ENCODE assay signal across 14 cellular contexts in genomic region chr20:48793776-48794175, GRCh38. TPM values are rescaled to one million over a fixed set of nuclear protein-coding genes. Genes with fewer than 3 reads are reported as not detected.
DNase-seq lines count a peak whose midpoint lies in the region; ATAC-seq and TF ChIP-seq lines count a peak whose summit lies in the region.
"Had no signal": no experiment of that assay in that cellular context is flagged by ENCODE, and none has a peak within 500 bp of the region (broad histone marks: within the 10 kb centered on the region; RNA-seq: fewer than 3 reads in every experiment).

No MANE protein-coding gene starts in this region.

- peaks cover 11% of the 10 kb centered on the region for H3K4me1 ChIP-seq in endodermal cell (ENCODE audit: control insufficient read depth, insufficient read depth, low read length)
- H3K4me1 ChIP-seq in neuronal stem cell (ENCODE audit: control insufficient read depth in 2 of 2, insufficient read depth in 1 of 2, low read depth in 1 of 2, low read length in 2 of 2) = peaks cover 34 to 66% of the 10 kb centered on the region in 2 donors
- H3K4me1 ChIP-seq in gastrocnemius medialis = peaks cover 7 to 8% of the 10 kb centered on the region in 2 donors

- no peaks in the 10 kb centered on the region for H3K27me3 ChIP-seq in CD4-positive, alpha-beta T cell (ENCODE audit: control insufficient read depth, insufficient read depth, low read length)
- H3K27me3 ChIP-seq in endodermal cell (ENCODE audit: control insufficient read depth, insufficient read depth, low read length, poor library complexity, severe bottlenecking) = no peaks in the 10 kb centered on the region
- no peaks in the 10 kb centered on the region for H3K27me3 ChIP-seq in neuronal stem cell (ENCODE audit: control insufficient read depth in 3 of 3, insufficient read depth in 3 of 3, low read depth in 1 of 3, low read length in 3 of 3)
- no peaks in the 10 kb centered on the region for H3K27me3 ChIP-seq in gastrocnemius medialis
- H3K27me3 ChIP-seq: body of pancreas, testis had no signal

- POLR2A ChIA-PET in CD4-positive, alpha-beta T cell (lab: Charles Lee) = no interaction called here

- no peak overlapping the region for H3K27ac ChIP-seq in CD4-positive, alpha-beta T cell (ENCODE audit: low read depth, low read length)
- peak overlapping the region; percentile 98 for H3K27ac ChIP-seq in endodermal cell (ENCODE audit: low read depth, low read length)
- peak overlapping the region; percentile 78 for H3K27ac ChIP-seq in neuronal stem cell (replicated peaks; ENCODE audit: low read length)
- H3K27ac ChIP-seq in gastrocnemius medialis = no peak overlapping the region
- H3K27ac ChIP-seq: body of pancreas, esophagus squamous epithelium, testis had no signal

- H3K18ac ChIP-seq in neuronal stem cell (ENCODE audit: low read length) = peak overlapping the region; percentile 93

- no peak overlapping the region for H3K4me2 ChIP-seq in neuronal stem cell (ENCODE audit: insufficient read depth, low read length, poor library complexity, severe bottlenecking)

- peaks cover 52% of the 10 kb centered on the region for H3K4me1 Mint-ChIP-seq in CD4-positive, alpha-beta T cell (ENCODE audit: low read depth)
- H3K4me1 Mint-ChIP-seq in T-helper 17 cell = peaks cover 63% of the 10 kb centered on the region
- peaks cover 42% of the 10 kb centered on the region for H3K4me1 Mint-ChIP-seq in endodermal cell

- H2BK12ac ChIP-seq in neuronal stem cell (ENCODE audit: low read length) = no peak overlapping the region

- no peaks in the 10 kb centered on the region for H3K9me3 ChIP-seq in CD4-positive, alpha-beta T cell (ENCODE audit: control insufficient read depth, low read length)
- H3K9me3 ChIP-seq in T-helper 17 cell (ENCODE audit: control insufficient read depth, low read length, poor library complexity, severe bottlenecking) (no peaks in the 10 kb centered on the region), endodermal cell (ENCODE audit: control insufficient read depth, low read length) (no peaks in the 10 kb centered on the region), neuronal stem cell (replicated peaks in 1 of 2; ENCODE audit: control insufficient read depth in 2 of 2, insufficient read depth in 1 of 2, low read depth in 1 of 2, low read length in 2 of 2) (no peaks in the 10 kb centered on the region), gastrocnemius medialis (no peaks in the 10 kb centered on the region)
- H3K9me3 ChIP-seq: body of pancreas, esophagus squamous epithelium, testis had no signal

- H3K9ac ChIP-seq in endodermal cell (ENCODE audit: extremely low read depth, low read length, poor library complexity, severe bottlenecking) = no peak overlapping the region
- no peak overlapping the region for H3K9ac ChIP-seq in neuronal stem cell (ENCODE audit: low read depth, low read length, poor library complexity)

- WGBS in endodermal cell (ENCODE audit: insufficient coverage in 1 of 2, insufficient read length in 1 of 2), 2 experiments = 80 to 86% methylated on average over 3 of the region's 3 CpGs
- WGBS in neuronal stem cell (ENCODE audit: extremely low coverage in 2 of 2, insufficient read length in 2 of 2, insufficient replicate concordance in 1 of 2), 2 donors = no CpG with 5 or more reads among the region's 3 CpGs

- no peak overlapping the region for H3K4me3 Mint-ChIP-seq in CD4-positive, alpha-beta T cell
- H3K4me3 Mint-ChIP-seq in T-helper 17 cell (peak overlapping the region; percentile 80), endodermal cell (no peak overlapping the region)

- H3K4me3 ChIP-seq in endodermal cell (ENCODE audit: low read length) (no peak overlapping the region), neuronal stem cell (ENCODE audit: low read length in 2 of 2) (no peak overlapping the region), gastrocnemius medialis (no peak overlapping the region)
- H3K4me3 ChIP-seq: body of pancreas, esophagus squamous epithelium, lung, testis had no signal

- H2BK5ac ChIP-seq in neuronal stem cell (ENCODE audit: low read length) = no peak overlapping the region

- H3K9me3 Mint-ChIP-seq in CD4-positive, alpha-beta T cell = no peaks in the 10 kb centered on the region
- H3K9me3 Mint-ChIP-seq in endodermal cell = no peaks in the 10 kb centered on the region

- H3K27ac Mint-ChIP-seq in CD4-positive, alpha-beta T cell = peak overlapping the region; percentile 13
- H3K27ac Mint-ChIP-seq in T-helper 17 cell = peak overlapping the region; percentile 97
- H3K27ac Mint-ChIP-seq in endodermal cell = peak overlapping the region; percentile 53

- peak overlapping the region; percentile 33 for H2BK15ac ChIP-seq in neuronal stem cell (ENCODE audit: low read length)

- H3K36me3 Mint-ChIP-seq in CD4-positive, alpha-beta T cell (ENCODE audit: low read depth) = peaks cover 4% of the 10 kb centered on the region
- H3K36me3 Mint-ChIP-seq in T-helper 17 cell (ENCODE audit: low read depth) (no peaks in the 10 kb centered on the region), endodermal cell (ENCODE audit: low read depth) (no peaks in the 10 kb centered on the region)

- no peak for DNase-seq in CD4-positive, alpha-beta T cell
- no peak for DNase-seq in T-helper 17 cell
- DNase-seq in endodermal cell = no peak
- no peak for DNase-seq in neuronal stem cell (ENCODE audit: low spot score)
- no peak for DNase-seq in stimulated activated CD4-positive, alpha-beta T cell treated with anti-CD3 and anti-CD28 coated beads, Interleukin-4, amount 100 ng/mL, for 1 hour
- DNase-seq in epidermal melanocyte (ENCODE audit: insufficient read length, low spot score) = no peak
- no peak for DNase-seq in gastrocnemius medialis
- DNase-seq: activated naive CD4-positive, alpha-beta T cell; body of pancreas; DMS153; esophagus squamous epithelium; testis had no signal

- ATAC-seq in CD4-positive, alpha-beta T cell (ENCODE audit: poor library complexity) = no peak
- ATAC-seq in T-helper 17 cell = no peak
- ATAC-seq in gastrocnemius medialis = no peak
- no peak for ATAC-seq in GM18517 (IDR thresholded peaks at IDR 0.05; ENCODE audit: unreplicated experiment)
- ATAC-seq: body of pancreas had no signal

- H3K36me3 ChIP-seq in endodermal cell (ENCODE audit: control insufficient read depth, insufficient read depth, low read length) = no peaks in the 10 kb centered on the region
- H3K36me3 ChIP-seq in neuronal stem cell (replicated peaks in 1 of 2; ENCODE audit: control insufficient read depth in 2 of 2, insufficient read depth in 2 of 2, low read length in 2 of 2) = peaks cover 0 to 7% of the 10 kb centered on the region in 2 donors
- no peaks in the 10 kb centered on the region for H3K36me3 ChIP-seq in gastrocnemius medialis
- H3K36me3 ChIP-seq: esophagus squamous epithelium had no signal

- H3K79me1 ChIP-seq in neuronal stem cell (ENCODE audit: low read depth, low read length) = peaks cover 2% of the 10 kb centered on the region

- H3K14ac ChIP-seq in neuronal stem cell (ENCODE audit: low read length) = peak overlapping the region; percentile 43

- TF ChIP-seq POLR2A in gastrocnemius medialis (IDR thresholded peaks at IDR 0.05) = no peak

- no peak overlapping the region for H2AK5ac ChIP-seq in neuronal stem cell (ENCODE audit: low read depth, low read length)

- CTCF ChIA-PET in CD4-positive, alpha-beta T cell (lab: Charles Lee) = no interaction called here

- in situ Hi-C loops in gastrocnemius medialis (cut with MboI; ENCODE audit: low sequenced_read_pairs in 4 of 4) = no loop called here

- no peak overlapping the region for H4K8ac ChIP-seq in neuronal stem cell (ENCODE audit: low read depth, low read length)

- TF ChIP-seq CTCF in CD4-positive, alpha-beta T cell (IDR thresholded peaks at IDR 0.05) = no peak
- no peak for TF ChIP-seq CTCF in endodermal cell (conservative IDR thresholded peaks at IDR 0.05)
- TF ChIP-seq CTCF in gastrocnemius medialis (IDR thresholded peaks at IDR 0.05 in 4 of 5, conservative IDR thresholded peaks at IDR 0.05 in 1 of 5) = no peak

- no peak overlapping the region for H3K4ac ChIP-seq in neuronal stem cell (ENCODE audit: low read length)

- no peaks in the 10 kb centered on the region for H3K27me3 Mint-ChIP-seq in CD4-positive, alpha-beta T cell
- H3K27me3 Mint-ChIP-seq in T-helper 17 cell (no peaks in the 10 kb centered on the region), endodermal cell (ENCODE audit: insufficient read depth) (no peaks in the 10 kb centered on the region)

- H4K91ac ChIP-seq in neuronal stem cell (ENCODE audit: low read depth, low read length, poor library complexity) = no peak overlapping the region

- intact Hi-C loops in CD4-positive, alpha-beta T cell (cut with DNase I, micrococcal nuclease) = no loop called here
- intact Hi-C loops in gastrocnemius medialis (cut with DNase I; ENCODE audit: low total_unique reads) = no loop called here

- H3K23ac ChIP-seq in neuronal stem cell (ENCODE audit: low read depth, low read length, poor library complexity) = no peak overlapping the region

- peak overlapping the region; percentile 22 for H2BK120ac ChIP-seq in neuronal stem cell (ENCODE audit: low read depth, low read length)

- H2AFZ ChIP-seq in neuronal stem cell (ENCODE audit: low read length) = no peak overlapping the region

RNA-seq across cellular contexts. Expression of gene PREX1, which starts 34.0 kb away (rescaled TPM):
- 10 to 100 TPM; 73.9 to 74.5 TPM for total RNA-seq in CD4-positive, alpha-beta T cell
- total RNA-seq in T-helper 17 cell (100 to 1,000 TPM; 188 to 200 TPM), endodermal cell (10 to 100 TPM; 65.3 to 70.5 TPM), gastrocnemius medialis (10 to 100 TPM in 1 of 4 donors, 1 to 10 TPM in 3; 7.5 to 10.9 (median 9.1) TPM)
- polyA plus RNA-seq in endodermal cell (2013, experiment 1 of 2) = 74.2 TPM
- polyA plus RNA-seq in endodermal cell (2013, experiment 2 of 2) = 71.0 TPM
- 10.0 TPM for polyA plus RNA-seq in neuronal stem cell (2013, experiment 1 of 2)
- polyA plus RNA-seq in neuronal stem cell (2013, experiment 2 of 2) = 10.7 TPM

Comparison
In these comparisons a context has a peak if more than half of its experiments do, and no peak if none do; other contexts are left out.
1. H3K27ac ChIP-seq: peak in endodermal cell (single experiment) and neuronal stem cell (single experiment); none in CD4-positive, alpha-beta T cell (single experiment) and gastrocnemius medialis (0 of 4).
2. H3K27ac Mint-ChIP-seq: peak in every context shown above with its lines; median percentile 97 in T-helper 17 cell; 53 in endodermal cell; 13 in CD4-positive, alpha-beta T cell.
3. RNA of gene PREX1, which starts 34.0 kb away (total RNA-seq): 188 to 200 TPM in T-helper 17 cell, 73.9 to 74.5 TPM in CD4-positive, alpha-beta T cell and 65.3 to 70.5 TPM in endodermal cell; 7.5 to 10.9 TPM in gastrocnemius medialis; every median in the first group is over 4 times any median in the second.